ENCODE assay signal across 8 cellular contexts in the genomic region with DNA sequence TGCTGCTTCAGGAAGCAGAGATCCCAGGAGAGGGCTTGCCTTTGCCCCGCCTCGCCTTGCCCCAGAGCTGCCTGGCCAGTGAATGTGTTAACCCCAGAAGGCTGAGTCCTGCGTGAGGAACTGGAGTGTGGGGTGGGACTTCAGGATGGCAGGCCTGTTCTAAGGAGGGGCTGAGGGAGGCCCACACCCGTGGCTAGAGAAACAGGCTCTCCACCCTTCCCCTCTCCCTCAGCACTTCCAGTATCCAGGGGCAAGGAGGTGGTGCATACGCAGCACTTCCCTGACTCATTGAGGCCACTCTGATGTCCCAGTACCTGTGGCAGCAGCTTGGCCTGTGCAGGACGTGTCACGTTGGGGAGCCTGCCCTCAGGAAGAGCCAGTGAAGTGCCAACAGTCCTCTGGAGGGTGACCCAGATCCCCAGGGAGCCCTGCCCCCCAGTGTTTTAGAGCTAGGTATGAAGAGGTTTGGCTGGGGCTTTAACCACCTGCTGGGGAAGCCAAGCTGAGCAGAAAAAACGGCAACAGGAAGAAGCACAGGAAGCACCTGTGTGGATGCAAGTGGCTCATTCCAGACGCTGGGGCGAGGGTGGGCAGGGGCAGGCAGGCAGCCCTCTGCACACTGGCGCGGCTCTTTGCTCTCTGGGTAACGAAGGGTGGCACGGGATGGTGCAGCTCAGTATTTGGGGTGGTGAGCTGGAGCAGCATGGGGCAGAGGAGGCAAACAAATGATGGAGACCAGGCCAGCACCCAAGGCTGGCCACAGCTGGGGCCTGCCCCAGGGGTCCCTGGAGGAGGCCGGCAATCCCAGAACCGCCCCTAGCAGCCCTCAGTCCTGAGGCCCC. TPM values are rescaled to one million over a fixed set of nuclear protein-coding genes. Genes with fewer than 3 reads are reported as not detected.
DNase-seq lines count a peak whose midpoint lies in the region; ATAC-seq, FAIRE-seq and TF ChIP-seq lines count a peak whose summit lies in the region.

No MANE protein-coding gene starts in this region.

- H3K27ac ChIP-seq in C4-2B (peak overlapping the region; percentile 48; the same call in 1 of the 2 replicates), right cardiac atrium (ENCODE audit: low read length) (no peak overlapping the region)

- ATAC-seq in GM21529 (IDR thresholded peaks at IDR 0.05; ENCODE audit: unreplicated experiment) (peak; percentile 54), right cardiac atrium (peak; percentile 8 to 47), HG03378 (IDR thresholded peaks at IDR 0.05; ENCODE audit: unreplicated experiment) (no peak)

- FAIRE-seq in urothelium cell line (lab: Jason Lieb, UNC) = no peak

- H3K27me3 ChIP-seq in right cardiac atrium (ENCODE audit: control insufficient read depth, insufficient read depth) = no peaks in the 10 kb centered on the region

- intact Hi-C loops in right cardiac atrium (cut with DNase I) = no loop called here

- H3K9me3 ChIP-seq in right cardiac atrium (ENCODE audit: control insufficient read depth, low read length) = no peaks in the 10 kb centered on the region

- DNase-seq in T-helper 9 cell (peak; percentile 37), right cardiac atrium (peak in 2 of 3 donors; percentile 53 to 70), ecto neural progenitor cell (ENCODE audit: low spot score) (no peak), urothelium cell line (ENCODE audit: low spot score) (no peak), GM03348 (ENCODE audit: low spot score) (no peak)

- peaks cover 3% of the 10 kb centered on the region for H3K4me1 ChIP-seq in right cardiac atrium (ENCODE audit: control insufficient read depth, insufficient read depth, low read length)

- no peak for TF ChIP-seq CTCF in C4-2B (conservative IDR thresholded peaks at IDR 0.05)

- no peak overlapping the region for H3K4me3 ChIP-seq in right cardiac atrium (ENCODE audit: low read length)

- 60% methylated on average over 16 of the region's 16 CpGs for WGBS in right cardiac atrium

RNA-seq across cellular contexts. Expression of a gene that starts 14.7 kb away (rescaled TPM):
- 10 to 100 TPM; 24.2 to 30.5 (median 28.6) TPM for total RNA-seq in right cardiac atrium
- polyA plus RNA-seq in right cardiac atrium = 17.5 TPM

RNA-seq across cellular contexts. Expression of a gene that starts 19.0 kb away (rescaled TPM):
- total RNA-seq in right cardiac atrium = 10 to 100 TPM; 76.2 to 86.6 (median 83.7) TPM
- 43.8 TPM for polyA plus RNA-seq in right cardiac atrium

Comparison
In these comparisons a context has a peak if more than half of its experiments do, and no peak if none do; other contexts are left out.
1. DNase-seq: peak in T-helper 9 cell (single experiment) and right cardiac atrium (2 of 3); none in ecto neural progenitor cell (single experiment), urothelium cell line (single experiment) and GM03348 (single experiment).